ENCODE assay signal across 11 cellular contexts in the genomic region with DNA sequence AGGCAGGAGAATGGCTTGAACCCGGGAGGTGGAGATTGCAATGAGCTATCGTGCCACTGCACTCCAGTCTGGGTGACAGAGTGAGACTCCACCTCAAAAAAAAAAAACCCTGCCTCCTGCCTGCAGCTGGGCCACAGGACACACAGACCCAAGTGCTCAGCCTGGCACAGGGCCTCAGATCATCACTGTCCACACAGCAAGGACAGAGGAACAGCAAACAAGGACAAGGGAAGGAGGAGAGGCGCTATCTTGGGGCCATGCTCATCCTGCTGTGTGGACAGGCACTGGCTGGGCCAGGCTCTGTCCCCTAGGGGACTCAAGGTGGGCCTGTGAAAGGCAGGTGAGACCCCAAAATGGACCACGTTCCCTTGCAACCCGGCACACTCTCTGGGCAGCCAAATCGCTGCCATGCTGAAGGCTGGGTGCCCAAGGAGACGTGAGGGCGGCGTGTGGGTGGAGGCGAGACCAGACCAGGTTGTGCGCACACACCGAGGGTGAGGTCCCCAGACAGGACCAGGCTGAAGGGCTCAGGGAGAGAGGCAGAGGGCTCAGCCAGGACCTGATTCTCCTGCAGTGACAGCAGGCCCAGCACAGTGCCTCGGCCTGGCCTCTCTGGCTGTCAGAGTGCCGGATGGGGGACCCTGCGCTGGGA. TPM values are rescaled to one million over a fixed set of nuclear protein-coding genes. Genes with fewer than 3 reads are reported as not detected.
DNase-seq lines count a peak whose midpoint lies in the region; ATAC-seq, FAIRE-seq and TF ChIP-seq lines count a peak whose summit lies in the region.
"Had no signal": no experiment of that assay in that cellular context is flagged by ENCODE, and none has a peak within 500 bp of the region (broad histone marks: within the 10 kb centered on the region; RNA-seq: fewer than 3 reads in every experiment).

No MANE protein-coding gene starts in this region.

- H3K36me3 ChIP-seq in adrenal gland (replicated peaks in 1 of 2) (peaks cover 0 to 38% of the 10 kb centered on the region in 2 donors), HepG2 (replicated peaks in 1 of 2; ENCODE audit: control insufficient read depth in 1 of 2, insufficient read depth in 2 of 2, low read length in 2 of 2) (peaks cover 41 to 59% of the 10 kb centered on the region in 2 experiments), stomach smooth muscle (ENCODE audit: control insufficient read depth in 2 of 2, insufficient read depth in 2 of 2, low read length in 2 of 2) (peaks cover 18 to 21% of the 10 kb centered on the region in 2 donors), SJCRH30 (peaks cover 30% of the 10 kb centered on the region)

- intact Hi-C loops in adrenal gland (cut with DNase I), result no loop called here
- intact Hi-C loops in HepG2 (cut with micrococcal nuclease; ENCODE audit: unreplicated experiment), result no loop called here

- no peak overlapping the region for H3K9ac ChIP-seq in HepG2 (ENCODE audit: insufficient read depth, low read depth, low read length)
- no peak overlapping the region for H3K9ac ChIP-seq in stomach smooth muscle (ENCODE audit: low read length in 2 of 2)

- no peak overlapping the region for H3K4me2 ChIP-seq in HepG2 (ENCODE audit: low read depth, low read length)

- BruUV-seq in HepG2 (replicated peaks; lab: Mats Ljungman, UMichigan), result no TSS peak

- H3K4me3 ChIP-seq in adrenal gland (no peak overlapping the region), HepG2 (replicated peaks in 1 of 3; ENCODE audit: insufficient read depth in 1 of 3, low read depth in 2 of 3, low read length in 3 of 3) (no peak overlapping the region), stomach smooth muscle (ENCODE audit: low read length in 2 of 2) (no peak overlapping the region), SJCRH30 (no peak overlapping the region)

- H3K4me1 Mint-ChIP-seq in activated T-cell treated with anti-CD3 and anti-CD28 coated beads, Interleukin-2, amount 50 U/mL, for 4 hours (ENCODE audit: low read depth), result peaks cover 48% of the 10 kb centered on the region

- H3K4me3 Mint-ChIP-seq in activated T-cell treated with anti-CD3 and anti-CD28 coated beads, Interleukin-2, amount 50 U/mL, for 4 hours, result peak overlapping the region; percentile 80

- CTCF ChIA-PET in HepG2 (lab: Yijun Ruan, JAX; ENCODE audit: low intra/inter-chr PET ratio, low total read pairs), result no interaction called here

- H3K9me3 ChIP-seq in adrenal gland (replicated peaks in 1 of 3) (no peaks in the 10 kb centered on the region), HepG2 (ENCODE audit: low read length) (no peaks in the 10 kb centered on the region), stomach smooth muscle (ENCODE audit: control insufficient read depth in 2 of 2, low read length in 2 of 2) (no peaks in the 10 kb centered on the region), SJCRH30 (replicated peaks) (no peaks in the 10 kb centered on the region)

- POLR2A ChIA-PET in HepG2 (lab: Yijun Ruan, JAX), result no interaction called here

- peaks cover 10% of the 10 kb centered on the region for H3K36me3 Mint-ChIP-seq in activated T-cell treated with anti-CD3 and anti-CD28 coated beads, Interleukin-2, amount 50 U/mL, for 4 hours (ENCODE audit: insufficient read depth)

- peak overlapping the region in 4 of 5 donors; percentile 32 to 98 (median 93) for H3K27ac ChIP-seq in adrenal gland
- H3K27ac ChIP-seq in HepG2 (ENCODE audit: extremely low read length, insufficient read depth, low read length), result no peak overlapping the region
- H3K27ac ChIP-seq in stomach smooth muscle (ENCODE audit: low read length), result peak overlapping the region; percentile 91
- no peak overlapping the region for H3K27ac ChIP-seq in SJCRH30

- in situ Hi-C loops in HepG2 (cut with HindIII; ENCODE audit: extremely low pct_ligation_motif_present, low pct_unique_long_range_greater_than_20kb), result no loop called here

- TF ChIP-seq EP300 in HepG2 (IDR thresholded peaks at IDR 0.05; ENCODE audit: low read depth in 2 of 2, low read length in 2 of 2), result no peak
- no peak for TF ChIP-seq EP300 in HepG2 (CRISPR knock-in tag; IDR thresholded peaks at IDR 0.05; ENCODE audit: borderline replicate concordance)

- FAIRE-seq in HepG2 (lab: Jason Lieb, UNC), result no peak

- H3K4me1 ChIP-seq in adrenal gland (replicated peaks in 1 of 2) (peaks cover 48 to 52% of the 10 kb centered on the region in 2 donors), HepG2 (ENCODE audit: insufficient read depth, low read length) (peaks cover 38% of the 10 kb centered on the region), stomach smooth muscle (ENCODE audit: control insufficient read depth, insufficient read depth, low read length) (peaks cover 52% of the 10 kb centered on the region), SJCRH30 (peaks cover 20% of the 10 kb centered on the region)

- H3K79me2 ChIP-seq in HepG2 (ENCODE audit: insufficient read depth, low read length), result peaks cover 58% of the 10 kb centered on the region

- H3K27me3 ChIP-seq in adrenal gland (no peaks in the 10 kb centered on the region), HepG2 (ENCODE audit: control insufficient read depth in 1 of 2, insufficient read depth in 2 of 2, low read length in 2 of 2) (no peaks in the 10 kb centered on the region), stomach smooth muscle (ENCODE audit: control insufficient read depth in 1 of 2, insufficient read depth in 2 of 2, low read length in 2 of 2) (no peaks in the 10 kb centered on the region), SJCRH30 (no peaks in the 10 kb centered on the region)

- no peaks in the 10 kb centered on the region for H3K27me3 Mint-ChIP-seq in activated T-cell treated with anti-CD3 and anti-CD28 coated beads, Interleukin-2, amount 50 U/mL, for 4 hours (ENCODE audit: low read depth)

- no peak for TF ChIP-seq RAD21 in HepG2 (CRISPR knock-in tag; IDR thresholded peaks at IDR 0.05)

- 48 to 76% (median 52%) methylated on average over 12 to 15 of the region's 15 CpGs for WGBS in adrenal gland, 4 donors
- WGBS in HepG2 (ENCODE audit: low lambda C conversion rate), result 93% methylated on average over 15 of the region's 15 CpGs

- no peaks in the 10 kb centered on the region for H3K9me3 Mint-ChIP-seq in activated T-cell treated with anti-CD3 and anti-CD28 coated beads, Interleukin-2, amount 50 U/mL, for 4 hours

- TF ChIP-seq POLR2A in adrenal gland (IDR thresholded peaks at IDR 0.05) (peak in 1 of 2 donors; percentile 42), HepG2 (IDR thresholded peaks at IDR 0.05; ENCODE audit: insufficient read depth in 1 of 2, low read depth in 2 of 2, low read length in 2 of 2) (no peak)

- H4K20me1 ChIP-seq in HepG2 (ENCODE audit: insufficient read depth, low read length), result peaks cover 84% of the 10 kb centered on the region

- TF ChIP-seq CTCF in adrenal gland (IDR thresholded peaks at IDR 0.05) (peak in 5 of 6 experiments; percentile 15 to 47 (median 24)), HepG2 (CRISPR knock-in tag; IDR thresholded peaks at IDR 0.05) (no peak)

- no peak overlapping the region for H2AFZ ChIP-seq in HepG2 (ENCODE audit: low read length)

- DNase-seq in activated T-cell treated with anti-CD3 and anti-CD28 coated beads, Interleukin-2, amount 50 U/mL, for 4 hours, result no peak
- DNase-seq in activated T-cell treated with anti-CD3 and anti-CD28 coated beads, Interleukin-2, amount 50 U/mL, for 1 hour, result no peak
- peak; percentile 69 to 91 (median 85) for DNase-seq in adrenal gland
- no peak for DNase-seq in HepG2 (ENCODE audit: low spot score)
- no peak for DNase-seq in NK-92 treated with Interleukin-12 subunit alpha and Interleukin-12 subunit beta, amount 100 ng/mL, for 24 hours (lab: John Stamatoyannopoulos, UW)
- no peak for DNase-seq in SJCRH30
- DNase-seq: left colon, NCI-H1417, PC-3 had no signal

- peak in 1 of 2 donors; percentile 1 for ATAC-seq in activated T-cell treated with anti-CD3 and anti-CD28 coated beads, Interleukin-2, amount 50 U/mL, for 4 hours
- no peak for ATAC-seq in HepG2
- no peak for ATAC-seq in HG02763 (IDR thresholded peaks at IDR 0.05; ENCODE audit: unreplicated experiment)
- ATAC-seq: left colon, PC-3 had no signal

RNA-seq across cellular contexts. Expression of a gene that starts 9.1 kb away (rescaled TPM):
- 10 to 100 TPM; 48.8 to 59.4 (median 56.6) TPM for total RNA-seq in activated T-cell treated with anti-CD3 and anti-CD28 coated beads, Interleukin-2, amount 50 U/mL, for 4 hours
- 10 to 100 TPM; 14.9 to 56.8 (median 37.2) TPM for total RNA-seq in adrenal gland
- polyA plus RNA-seq in adrenal gland, result 100 to 1,000 TPM in 1 of 3 donors, 10 to 100 TPM in 2; 12.1 to 101 (median 91.3) TPM
- 48.0 and 50.2 TPM in 2 replicates for total RNA-seq in HepG2 (2016; rRNA removed; fragmentation: Illumina TruSeq; extraction: Trizol)
- 15.0 and 16.7 TPM in 2 replicates for total RNA-seq in HepG2 (2016; cell fraction: cytosol; rRNA removed; fragmentation: Illumina TruSeq; extraction: Trizol; ENCODE audit: low read depth)
- 43.5 and 50.1 TPM in 2 replicates for total RNA-seq in HepG2 (2016; cell fraction: insoluble cytoplasmic fraction; rRNA removed; fragmentation: Illumina TruSeq; extraction: Trizol)
- 24.1 and 25.5 TPM in 2 replicates for total RNA-seq in HepG2 (2016; cell fraction: membrane; rRNA removed; fragmentation: Illumina TruSeq; extraction: Trizol)
- total RNA-seq in HepG2 (2016; cell fraction: nucleus; rRNA removed; fragmentation: Illumina TruSeq; extraction: Trizol), result 48.6 and 53.0 TPM in 2 replicates
- polyA plus RNA-seq in HepG2 (2011; rRNA removed), result 126 and 168 TPM in 2 replicates
- 98.0 and 129 TPM in 2 replicates for polyA plus RNA-seq in HepG2 (2011; cell fraction: cytosol; rRNA removed)
- 680 and 852 TPM in 2 replicates for polyA plus RNA-seq in HepG2 (2011; cell fraction: nucleus; rRNA removed)
- 77.7 and 89.9 TPM in 2 replicates for polyA plus RNA-seq in HepG2 (2012)
- 10.6 and 11.6 TPM in 2 replicates for polyA plus RNA-seq in HepG2 (2016; cell fraction: cytosol; fragmentation: Illumina TruSeq; extraction: Trizol; ENCODE audit: low read depth)
- 45.9 and 52.5 TPM in 2 replicates for polyA plus RNA-seq in HepG2 (2016; cell fraction: insoluble cytoplasmic fraction; fragmentation: Illumina TruSeq; extraction: Trizol; ENCODE audit: low read depth)
- 15.4 and 15.7 TPM in 2 replicates for polyA plus RNA-seq in HepG2 (2016; cell fraction: membrane; fragmentation: Illumina TruSeq; extraction: Trizol; ENCODE audit: low read depth)
- polyA plus RNA-seq in HepG2 (2016; cell fraction: nucleus; fragmentation: Illumina TruSeq; extraction: Trizol; ENCODE audit: insufficient read depth, low read depth), result 207 and 220 TPM in 2 replicates
- 43.6 and 139 TPM in 2 replicates for polyA minus RNA-seq in HepG2 (2011; rRNA and poly(A)+ RNA removed; ENCODE audit: low replicate concordance)
- polyA minus RNA-seq in HepG2 (2011; cell fraction: cytosol; rRNA and poly(A)+ RNA removed), result 37.0 and 42.5 TPM in 2 replicates
- 80.1 and 85.5 TPM in 2 replicates for polyA minus RNA-seq in HepG2 (2011; cell fraction: nucleus; rRNA and poly(A)+ RNA removed)
- 27.1 and 35.0 TPM in 2 replicates for total RNA-seq in SJCRH30 (2014; rRNA removed; shearing (Covaris generic))

RNA-seq across cellular contexts. Expression of a gene that starts 22.6 kb away (rescaled TPM):
- total RNA-seq in activated T-cell treated with anti-CD3 and anti-CD28 coated beads, Interleukin-2, amount 50 U/mL, for 4 hours, result 10 to 100 TPM; 19.8 to 21.0 (median 20.2) TPM
- total RNA-seq in adrenal gland (10 to 100 TPM in 6 of 8 donors, 1 to 10 TPM in 2; 8.5 to 24.7 (median 13.9) TPM), HepG2 (2016; rRNA removed; fragmentation: Illumina TruSeq; extraction: Trizol) (22.0 and 30.6 TPM in 2 replicates)
- polyA plus RNA-seq in adrenal gland (10 to 100 TPM in 2 of 3 donors, 1 to 10 TPM in 1; 3.5 to 39.4 (median 12.1) TPM), HepG2 (2011; rRNA removed) (11.5 and 16.4 TPM in 2 replicates)
- total RNA-seq in HepG2 (2016; cell fraction: cytosol; rRNA removed; fragmentation: Illumina TruSeq; extraction: Trizol; ENCODE audit: low read depth), result 2.9 and 3.3 TPM in 2 replicates
- total RNA-seq in HepG2 (2016; cell fraction: insoluble cytoplasmic fraction; rRNA removed; fragmentation: Illumina TruSeq; extraction: Trizol), result 19.4 and 31.9 TPM in 2 replicates
- 12.6 and 13.7 TPM in 2 replicates for total RNA-seq in HepG2 (2016; cell fraction: membrane; rRNA removed; fragmentation: Illumina TruSeq; extraction: Trizol)
- 28.0 and 32.8 TPM in 2 replicates for total RNA-seq in HepG2 (2016; cell fraction: nucleus; rRNA removed; fragmentation: Illumina TruSeq; extraction: Trizol)
- 9.0 and 12.7 TPM in 2 replicates for polyA plus RNA-seq in HepG2 (2011; cell fraction: cytosol; rRNA removed)
- 106 and 141 TPM in 2 replicates for polyA plus RNA-seq in HepG2 (2011; cell fraction: nucleus; rRNA removed)
- polyA plus RNA-seq in HepG2 (2012), result 23.5 and 23.8 TPM in 2 replicates
- 2.1 and 2.2 TPM in 2 replicates for polyA plus RNA-seq in HepG2 (2016; cell fraction: cytosol; fragmentation: Illumina TruSeq; extraction: Trizol; ENCODE audit: low read depth)
- polyA plus RNA-seq in HepG2 (2016; cell fraction: insoluble cytoplasmic fraction; fragmentation: Illumina TruSeq; extraction: Trizol; ENCODE audit: low read depth), result 23.5 and 28.8 TPM in 2 replicates
- polyA plus RNA-seq in HepG2 (2016; cell fraction: membrane; fragmentation: Illumina TruSeq; extraction: Trizol; ENCODE audit: low read depth), result 8.1 and 9.6 TPM in 2 replicates
- 109 and 115 TPM in 2 replicates for polyA plus RNA-seq in HepG2 (2016; cell fraction: nucleus; fragmentation: Illumina TruSeq; extraction: Trizol; ENCODE audit: insufficient read depth, low read depth)
- 5.2 and 21.4 TPM in 2 replicates for polyA minus RNA-seq in HepG2 (2011; rRNA and poly(A)+ RNA removed; ENCODE audit: low replicate concordance)
- polyA minus RNA-seq in HepG2 (2011; cell fraction: cytosol; rRNA and poly(A)+ RNA removed), result 14.0 and 14.8 TPM in 2 replicates
- 13.6 and 13.9 TPM in 2 replicates for polyA minus RNA-seq in HepG2 (2011; cell fraction: nucleus; rRNA and poly(A)+ RNA removed)
- 19.1 and 19.6 TPM in 2 replicates for total RNA-seq in SJCRH30 (2014; rRNA removed; shearing (Covaris generic))

RNA-seq across cellular contexts. Expression of a gene that starts 32.3 kb away (rescaled TPM):
- total RNA-seq in activated T-cell treated with anti-CD3 and anti-CD28 coated beads, Interleukin-2, amount 50 U/mL, for 4 hours, result 10 to 100 TPM; 14.6 to 17.4 (median 16.8) TPM
- total RNA-seq in adrenal gland (1 to 10 TPM; 1.1 to 8.8 (median 4.6) TPM), HepG2 (2016; rRNA removed; fragmentation: Illumina TruSeq; extraction: Trizol) (5.1 and 6.1 TPM in 2 replicates)
- polyA plus RNA-seq in adrenal gland (1 to 10 TPM; 1.7 to 8.4 (median 4.4) TPM), HepG2 (2011; rRNA removed) (11.0 and 11.8 TPM in 2 replicates)
- total RNA-seq in HepG2 (2016; cell fraction: cytosol; rRNA removed; fragmentation: Illumina TruSeq; extraction: Trizol; ENCODE audit: low read depth), result 3.8 and 3.9 TPM in 2 replicates
- 4.7 and 6.8 TPM in 2 replicates for total RNA-seq in HepG2 (2016; cell fraction: insoluble cytoplasmic fraction; rRNA removed; fragmentation: Illumina TruSeq; extraction: Trizol)
- 7.9 and 9.1 TPM in 2 replicates for total RNA-seq in HepG2 (2016; cell fraction: membrane; rRNA removed; fragmentation: Illumina TruSeq; extraction: Trizol)
- 5.9 and 6.0 TPM in 2 replicates for total RNA-seq in HepG2 (2016; cell fraction: nucleus; rRNA removed; fragmentation: Illumina TruSeq; extraction: Trizol)
- polyA plus RNA-seq in HepG2 (2011; cell fraction: cytosol; rRNA removed), result 5.2 and 8.8 TPM in 2 replicates
- polyA plus RNA-seq in HepG2 (2011; cell fraction: nucleus; rRNA removed), result 51.4 and 63.7 TPM in 2 replicates
- 6.2 and 8.9 TPM in 2 replicates for polyA plus RNA-seq in HepG2 (2012)
- 8.7 and 9.1 TPM in 2 replicates for polyA plus RNA-seq in HepG2 (2016; cell fraction: cytosol; fragmentation: Illumina TruSeq; extraction: Trizol; ENCODE audit: low read depth)
- polyA plus RNA-seq in HepG2 (2016; cell fraction: insoluble cytoplasmic fraction; fragmentation: Illumina TruSeq; extraction: Trizol; ENCODE audit: low read depth), result 8.4 and 12.7 TPM in 2 replicates
- 15.2 and 15.4 TPM in 2 replicates for polyA plus RNA-seq in HepG2 (2016; cell fraction: membrane; fragmentation: Illumina TruSeq; extraction: Trizol; ENCODE audit: low read depth)
- 20.5 and 24.8 TPM in 2 replicates for polyA plus RNA-seq in HepG2 (2016; cell fraction: nucleus; fragmentation: Illumina TruSeq; extraction: Trizol; ENCODE audit: insufficient read depth, low read depth)
- polyA minus RNA-seq in HepG2 (2011; rRNA and poly(A)+ RNA removed; ENCODE audit: low replicate concordance), result 3.7 and 5.9 TPM in 2 replicates
- polyA minus RNA-seq in HepG2 (2011; cell fraction: cytosol; rRNA and poly(A)+ RNA removed), result 4.8 and 6.0 TPM in 2 replicates
- 3.3 and 4.0 TPM in 2 replicates for polyA minus RNA-seq in HepG2 (2011; cell fraction: nucleus; rRNA and poly(A)+ RNA removed)
- 0.08 TPM in 1 of 2 replicates, not detected in the other for total RNA-seq in SJCRH30 (2014; rRNA removed; shearing (Covaris generic))

RNA-seq across cellular contexts. Expression of a gene that starts 33.8 kb away (rescaled TPM):
- 100 to 1,000 TPM in 1 of 3 donors, 10 to 100 TPM in 2; 95.9 to 101 (median 98.7) TPM for total RNA-seq in activated T-cell treated with anti-CD3 and anti-CD28 coated beads, Interleukin-2, amount 50 U/mL, for 4 hours
- total RNA-seq in adrenal gland (10 to 100 TPM; 51.6 to 73.9 (median 58.4) TPM), HepG2 (2016; rRNA removed; fragmentation: Illumina TruSeq; extraction: Trizol) (101 and 127 TPM in 2 replicates)
- polyA plus RNA-seq in adrenal gland (10 to 100 TPM; 48.3 to 49.8 (median 49.1) TPM), HepG2 (2011; rRNA removed) (63.7 and 65.3 TPM in 2 replicates)
- 28.1 and 30.5 TPM in 2 replicates for total RNA-seq in HepG2 (2016; cell fraction: cytosol; rRNA removed; fragmentation: Illumina TruSeq; extraction: Trizol; ENCODE audit: low read depth)
- total RNA-seq in HepG2 (2016; cell fraction: insoluble cytoplasmic fraction; rRNA removed; fragmentation: Illumina TruSeq; extraction: Trizol), result 101 and 116 TPM in 2 replicates
- total RNA-seq in HepG2 (2016; cell fraction: membrane; rRNA removed; fragmentation: Illumina TruSeq; extraction: Trizol), result 51.1 and 54.9 TPM in 2 replicates
- 68.1 and 77.4 TPM in 2 replicates for total RNA-seq in HepG2 (2016; cell fraction: nucleus; rRNA removed; fragmentation: Illumina TruSeq; extraction: Trizol)
- polyA plus RNA-seq in HepG2 (2011; cell fraction: cytosol; rRNA removed), result 58.9 and 67.6 TPM in 2 replicates
- 82.2 and 84.5 TPM in 2 replicates for polyA plus RNA-seq in HepG2 (2011; cell fraction: nucleus; rRNA removed)
- 79.5 and 80.7 TPM in 2 replicates for polyA plus RNA-seq in HepG2 (2012)
- polyA plus RNA-seq in HepG2 (2016; cell fraction: cytosol; fragmentation: Illumina TruSeq; extraction: Trizol; ENCODE audit: low read depth), result 41.2 and 42.1 TPM in 2 replicates
- 130 and 149 TPM in 2 replicates for polyA plus RNA-seq in HepG2 (2016; cell fraction: insoluble cytoplasmic fraction; fragmentation: Illumina TruSeq; extraction: Trizol; ENCODE audit: low read depth)
- polyA plus RNA-seq in HepG2 (2016; cell fraction: membrane; fragmentation: Illumina TruSeq; extraction: Trizol; ENCODE audit: low read depth), result 56.1 and 60.4 TPM in 2 replicates
- polyA plus RNA-seq in HepG2 (2016; cell fraction: nucleus; fragmentation: Illumina TruSeq; extraction: Trizol; ENCODE audit: insufficient read depth, low read depth), result 122 TPM in 2 replicates
- 50.1 and 75.7 TPM in 2 replicates for polyA minus RNA-seq in HepG2 (2011; rRNA and poly(A)+ RNA removed; ENCODE audit: low replicate concordance)
- polyA minus RNA-seq in HepG2 (2011; cell fraction: cytosol; rRNA and poly(A)+ RNA removed), result 46.1 and 51.9 TPM in 2 replicates
- 44.4 and 50.5 TPM in 2 replicates for polyA minus RNA-seq in HepG2 (2011; cell fraction: nucleus; rRNA and poly(A)+ RNA removed)
- 70.1 and 71.9 TPM in 2 replicates for total RNA-seq in SJCRH30 (2014; rRNA removed; shearing (Covaris generic))

RNA-seq across cellular contexts. Expression of a gene that starts 52.2 kb away (rescaled TPM):
- total RNA-seq in activated T-cell treated with anti-CD3 and anti-CD28 coated beads, Interleukin-2, amount 50 U/mL, for 4 hours, result 10 to 100 TPM; 37.2 to 38.5 (median 37.8) TPM
- total RNA-seq in adrenal gland (10 to 100 TPM; 53.8 to 78.0 (median 64.8) TPM), HepG2 (2016; rRNA removed; fragmentation: Illumina TruSeq; extraction: Trizol) (54.3 and 64.5 TPM in 2 replicates)
- polyA plus RNA-seq in adrenal gland (10 to 100 TPM; 26.5 to 31.7 (median 29.7) TPM), HepG2 (2011; rRNA removed) (42.8 and 51.8 TPM in 2 replicates)
- total RNA-seq in HepG2 (2016; cell fraction: cytosol; rRNA removed; fragmentation: Illumina TruSeq; extraction: Trizol; ENCODE audit: low read depth), result 11.9 and 12.0 TPM in 2 replicates
- total RNA-seq in HepG2 (2016; cell fraction: insoluble cytoplasmic fraction; rRNA removed; fragmentation: Illumina TruSeq; extraction: Trizol), result 48.4 and 65.4 TPM in 2 replicates
- 20.9 and 21.3 TPM in 2 replicates for total RNA-seq in HepG2 (2016; cell fraction: membrane; rRNA removed; fragmentation: Illumina TruSeq; extraction: Trizol)
- 36.9 and 44.3 TPM in 2 replicates for total RNA-seq in HepG2 (2016; cell fraction: nucleus; rRNA removed; fragmentation: Illumina TruSeq; extraction: Trizol)
- 50.7 and 53.5 TPM in 2 replicates for polyA plus RNA-seq in HepG2 (2011; cell fraction: cytosol; rRNA removed)
- polyA plus RNA-seq in HepG2 (2011; cell fraction: nucleus; rRNA removed), result 53.1 and 56.7 TPM in 2 replicates
- 35.9 and 42.1 TPM in 2 replicates for polyA plus RNA-seq in HepG2 (2012)
- polyA plus RNA-seq in HepG2 (2016; cell fraction: cytosol; fragmentation: Illumina TruSeq; extraction: Trizol; ENCODE audit: low read depth), result 6.9 and 7.7 TPM in 2 replicates
- polyA plus RNA-seq in HepG2 (2016; cell fraction: insoluble cytoplasmic fraction; fragmentation: Illumina TruSeq; extraction: Trizol; ENCODE audit: low read depth), result 37.7 and 43.6 TPM in 2 replicates
- polyA plus RNA-seq in HepG2 (2016; cell fraction: membrane; fragmentation: Illumina TruSeq; extraction: Trizol; ENCODE audit: low read depth), result 11.5 and 11.7 TPM in 2 replicates
- 52.1 and 53.7 TPM in 2 replicates for polyA plus RNA-seq in HepG2 (2016; cell fraction: nucleus; fragmentation: Illumina TruSeq; extraction: Trizol; ENCODE audit: insufficient read depth, low read depth)
- polyA minus RNA-seq in HepG2 (2011; rRNA and poly(A)+ RNA removed; ENCODE audit: low replicate concordance), result 45.9 and 137 TPM in 2 replicates
- 49.8 and 50.2 TPM in 2 replicates for polyA minus RNA-seq in HepG2 (2011; cell fraction: cytosol; rRNA and poly(A)+ RNA removed)
- 27.8 and 28.3 TPM in 2 replicates for polyA minus RNA-seq in HepG2 (2011; cell fraction: nucleus; rRNA and poly(A)+ RNA removed)
- total RNA-seq in SJCRH30 (2014; rRNA removed; shearing (Covaris generic)), result 79.6 and 81.1 TPM in 2 replicates

Comparison
In these comparisons a context has a peak if more than half of its experiments do, and no peak if none do; other contexts are left out.
1. DNase-seq: peak in adrenal gland (7 of 7); none in activated T-cell treated with anti-CD3 and anti-CD28 coated beads, Interleukin-2, amount 50 U/mL, for 4 hours (single experiment), activated T-cell treated with anti-CD3 and anti-CD28 coated beads, Interleukin-2, amount 50 U/mL, for 1 hour (single experiment), HepG2 (single experiment), NK-92 treated with Interleukin-12 subunit alpha and Interleukin-12 subunit beta, amount 100 ng/mL, for 24 hours (single experiment) and SJCRH30 (0 of 2).
2. H3K27ac ChIP-seq: peak in adrenal gland (4 of 5) and stomach smooth muscle (single experiment); none in HepG2 (single experiment) and SJCRH30 (single experiment).